8 cellular contexts compared by ENCODE assay signal in genomic region chr7:144195212-144195872, GRCh38. TPM values are rescaled to one million over a fixed set of nuclear protein-coding genes. Genes with fewer than 3 reads are reported as not detected.
DNase-seq lines count a peak whose midpoint lies in the region; ATAC-seq and TF ChIP-seq lines count a peak whose summit lies in the region.
"Not testable (repeated sequence)": the region's sequence is repeated elsewhere in the genome, so short reads cannot be mapped to it uniquely, and the experiment has no call there.

ARHGEF35 (minus strand) TSS chr7:144195833; CDS start chr7:144188383, 7,450 bp downstream.

- in situ Hi-C loops in mammary epithelial cell (cut with MboI; ENCODE audit: low sequenced_read_pairs in 2 of 2): not testable (repeated sequence)

- peak; percentile 6 for DNase-seq in activated CD4-positive, alpha-beta T cell treated with anti-CD3 and anti-CD28 coated beads for 48 hours
- DNase-seq in mammary epithelial cell, left lung: not testable (repeated sequence)
- peak; percentile 12 for DNase-seq in stimulated activated CD4-positive, alpha-beta T cell treated with anti-CD3 and anti-CD28 coated beads, Interleukin-15, amount 100 ng/mL, for 24 hours

- H3K4me2 ChIP-seq in mammary epithelial cell (ENCODE audit: insufficient read depth, low read depth, low read length): not testable (repeated sequence)

- H3K36me3 ChIP-seq in mammary epithelial cell (ENCODE audit: insufficient read depth, low read length); left lung: not testable (repeated sequence)

- H3K27ac ChIP-seq in mammary epithelial cell (ENCODE audit: insufficient read depth, low read depth, low read length); left lung: not testable (repeated sequence)

- no CpG with 5 or more reads among the region's 51 CpGs for WGBS in mammary epithelial cell (ENCODE audit: low coverage, missing lambda C conversion rate)

- not testable (repeated sequence) for TF ChIP-seq CTCF in mammary epithelial cell (conservative IDR thresholded peaks at IDR 0.05 in 1 of 2, IDR thresholded peaks at IDR 0.05 in 1 of 2; ENCODE audit: extremely low read depth in 1 of 2, insufficient read depth in 1 of 2, low read depth in 1 of 2, low read length in 2 of 2); left lung (IDR thresholded peaks at IDR 0.05)

- H2AFZ ChIP-seq in mammary epithelial cell (ENCODE audit: low read depth, low read length): not testable (repeated sequence)

- H3K4me1 ChIP-seq in mammary epithelial cell (ENCODE audit: insufficient read depth, low read length); left lung: not testable (repeated sequence)

- H3K9ac ChIP-seq in mammary epithelial cell (ENCODE audit: insufficient read depth, low read length): not testable (repeated sequence)

- ATAC-seq in GM18498 (IDR thresholded peaks at IDR 0.05; ENCODE audit: unreplicated experiment): peak; percentile 70
- peak; percentile 70 for ATAC-seq in GM19463 (IDR thresholded peaks at IDR 0.05; ENCODE audit: unreplicated experiment)
- peak; percentile 74 for ATAC-seq in HG02759 (IDR thresholded peaks at IDR 0.05; ENCODE audit: unreplicated experiment)
- ATAC-seq in HG03354 (IDR thresholded peaks at IDR 0.05; ENCODE audit: poor library complexity, severe bottlenecking, unreplicated experiment): peak; percentile 84
- peak; percentile 97 for ATAC-seq in left lung

- H3K4me3 ChIP-seq in mammary epithelial cell (replicated peaks in 1 of 3; ENCODE audit: insufficient read depth in 1 of 3, low read depth in 2 of 3, low read length in 3 of 3); left lung: not testable (repeated sequence)

- CTCF ChIA-PET in mammary epithelial cell (lab: Charles Lee; ENCODE audit: low non-redundant PET): not testable (repeated sequence)

- intact Hi-C loops in mammary epithelial cell (cut with micrococcal nuclease); left lung (cut with DNase I): not testable (repeated sequence)

- dilution Hi-C loops in mammary epithelial cell (cut with HindIII; ENCODE audit: low sequenced_read_pairs): not testable (repeated sequence)

- not testable (repeated sequence) for H4K20me1 ChIP-seq in mammary epithelial cell (ENCODE audit: insufficient read depth, low read length)

- not testable (repeated sequence) for H3K79me2 ChIP-seq in mammary epithelial cell (ENCODE audit: insufficient read depth, low read length)

- not testable (repeated sequence) for H3K9me3 ChIP-seq in mammary epithelial cell (replicated peaks; ENCODE audit: insufficient read depth, low read length); left lung

- H3K27me3 ChIP-seq in mammary epithelial cell (ENCODE audit: insufficient read depth, low read length); left lung: not testable (repeated sequence)

- BruUV-seq in mammary epithelial cell (replicated peaks; lab: Mats Ljungman, UMichigan): not testable (repeated sequence)

RNA-seq across cellular contexts. Expression of gene ARHGEF35, which starts in this region (rescaled TPM):
- 10 to 100 TPM; 15.7 to 38.6 TPM for total RNA-seq in mammary epithelial cell
- 7.6 TPM for polyA plus RNA-seq in mammary epithelial cell
- 10.7 TPM for polyA minus RNA-seq in mammary epithelial cell
- 1 to 10 TPM; 1.0 to 8.6 TPM for total RNA-seq in left lung
